In genomic region chr2:64325477-64325851, GRCh38 we compare ENCODE assay signal across 13 cellular contexts.
A peak's percentile ranks its signal among the peaks of the same experiment; 100 is the strongest.
DNase-seq lines count a peak whose midpoint lies in the region; ATAC-seq and TF ChIP-seq lines count a peak whose summit lies in the region.
"Had no signal": no experiment of that assay in that cellular context is flagged by ENCODE, and none has a peak within 500 bp of the region (broad histone marks: within the 10 kb centered on the region; RNA-seq: fewer than 3 reads in every experiment).

No MANE protein-coding gene starts in this region.

- H3K4me3 Mint-ChIP-seq in HFFc6, result no peak overlapping the region
- peak overlapping the region; percentile 82 for H3K4me3 Mint-ChIP-seq in T-helper 2 cell treated with Interferon-gamma antibody and Interleukin-4, amounts not matched to agents 5 μg/mL and 100 μg/mL, for 36 hours

- ATAC-seq in GM18502 (IDR thresholded peaks at IDR 0.05; ENCODE audit: poor library complexity, unreplicated experiment) (peak; percentile 7), gastroesophageal sphincter (no peak)
- ATAC-seq: left ventricle myocardium superior had no signal

- no peak overlapping the region for H3K27ac Mint-ChIP-seq in HFFc6
- peak overlapping the region; percentile 85 for H3K27ac Mint-ChIP-seq in T-helper 2 cell treated with Interferon-gamma antibody and Interleukin-4, amounts not matched to agents 5 μg/mL and 100 μg/mL, for 36 hours

- TF ChIP-seq CTCF in HFFc6 (IDR thresholded peaks at IDR 0.05), result no peak
- no peak for TF ChIP-seq CTCF in gastroesophageal sphincter (IDR thresholded peaks at IDR 0.05)

- H3K9me3 ChIP-seq in gastroesophageal sphincter, result peaks cover 0 to 7% (median 0%) of the 10 kb centered on the region in 3 donors
- H3K9me3 ChIP-seq: thyroid gland had no signal

- TF ChIP-seq EP300 in gastroesophageal sphincter (IDR thresholded peaks at IDR 0.05), result no peak

- peaks cover 32% of the 10 kb centered on the region for H3K27me3 Mint-ChIP-seq in HFFc6 (ENCODE audit: insufficient read depth)
- peaks cover 53% of the 10 kb centered on the region for H3K27me3 Mint-ChIP-seq in T-helper 2 cell treated with Interferon-gamma antibody and Interleukin-4, amounts not matched to agents 5 μg/mL and 100 μg/mL, for 36 hours (ENCODE audit: low read depth)

- no peaks in the 10 kb centered on the region for H3K27me3 ChIP-seq in gastroesophageal sphincter
- H3K27me3 ChIP-seq: dorsolateral prefrontal cortex, thyroid gland had no signal

- H3K9me3 Mint-ChIP-seq in HFFc6, result no peaks in the 10 kb centered on the region
- no peaks in the 10 kb centered on the region for H3K9me3 Mint-ChIP-seq in T-helper 2 cell treated with Interferon-gamma antibody and Interleukin-4, amounts not matched to agents 5 μg/mL and 100 μg/mL, for 36 hours

- H3K4me1 Mint-ChIP-seq in HFFc6 (ENCODE audit: low read depth), result peaks cover 11% of the 10 kb centered on the region
- peaks cover 52% of the 10 kb centered on the region for H3K4me1 Mint-ChIP-seq in T-helper 2 cell treated with Interferon-gamma antibody and Interleukin-4, amounts not matched to agents 5 μg/mL and 100 μg/mL, for 36 hours (ENCODE audit: low read depth)

- H3K4me1 ChIP-seq in gastroesophageal sphincter, result peaks cover 0 to 34% (median 10%) of the 10 kb centered on the region in 3 donors

- no peak overlapping the region for H3K27ac ChIP-seq in gastroesophageal sphincter
- H3K27ac ChIP-seq: dorsolateral prefrontal cortex, HL-60, thyroid gland had no signal

- H3K4me3 ChIP-seq in gastroesophageal sphincter, result no peak overlapping the region
- H3K4me3 ChIP-seq: dorsolateral prefrontal cortex, thyroid gland had no signal

- no peaks in the 10 kb centered on the region for H3K36me3 ChIP-seq in gastroesophageal sphincter
- H3K36me3 ChIP-seq: thyroid gland had no signal

- DNase-seq in HFFc6 (peak; percentile 23), kidney tubule cell (ENCODE audit: low spot score) (peak; percentile 64), T1000 (lab: John Stamatoyannopoulos, UW) (no peak), NCI-H226 (no peak)
- DNase-seq in T-helper 2 cell treated with Interferon-gamma antibody and Interleukin-4, amounts not matched to agents 5 μg/mL and 100 μg/mL, for 36 hours (ENCODE audit: low spot score), result peak; percentile 25
- no peak for DNase-seq in stimulated activated CD4-positive, alpha-beta T cell treated with anti-CD3 and anti-CD28 coated beads, Interleukin-2, amount 100 ng/mL, for 48 hours
- DNase-seq: activated gamma-delta T cell, dorsolateral prefrontal cortex, left ventricle myocardium superior, thyroid gland had no signal

- no peak for TF ChIP-seq POLR2A in gastroesophageal sphincter (IDR thresholded peaks at IDR 0.05)

- no peaks in the 10 kb centered on the region for H3K36me3 Mint-ChIP-seq in HFFc6 (ENCODE audit: low read depth)
- no peaks in the 10 kb centered on the region for H3K36me3 Mint-ChIP-seq in T-helper 2 cell treated with Interferon-gamma antibody and Interleukin-4, amounts not matched to agents 5 μg/mL and 100 μg/mL, for 36 hours (ENCODE audit: low read depth)

Comparison
In these comparisons a context has a peak if more than half of its experiments do, and no peak if none do; other contexts are left out.
1. DNase-seq: peak in HFFc6 (single experiment), T-helper 2 cell treated with Interferon-gamma antibody and Interleukin-4, amounts not matched to agents 5 μg/mL and 100 μg/mL, for 36 hours (single experiment) and kidney tubule cell (single experiment); none in T1000 (single experiment), NCI-H226 (single experiment) and stimulated activated CD4-positive, alpha-beta T cell treated with anti-CD3 and anti-CD28 coated beads, Interleukin-2, amount 100 ng/mL, for 48 hours (0 of 2).